12 cellular contexts compared by ENCODE assay signal in genomic region chr6:166589334-166589731, GRCh38. TPM values are rescaled to one million over a fixed set of nuclear protein-coding genes. Genes with fewer than 3 reads are reported as not detected.
A peak's percentile ranks its signal among the peaks of the same experiment; 100 is the strongest.
DNase-seq lines count a peak whose midpoint lies in the region; ATAC-seq and TF ChIP-seq lines count a peak whose summit lies in the region.
"Had no signal": no experiment of that assay in that cellular context is flagged by ENCODE, and none has a peak within 500 bp of the region (broad histone marks: within the 10 kb centered on the region; RNA-seq: fewer than 3 reads in every experiment).

No MANE protein-coding gene starts in this region.

- H4K20me1 ChIP-seq in HCT116 (ENCODE audit: insufficient read depth), result no peaks in the 10 kb centered on the region
- H4K20me1 ChIP-seq in SU-DHL-6 (ENCODE audit: low read depth, low read length), result no peaks in the 10 kb centered on the region

- H3K27ac ChIP-seq in HCT116 (ENCODE audit: low read depth, low read length), result no peak overlapping the region
- no peak overlapping the region for H3K27ac ChIP-seq in SU-DHL-6 (ENCODE audit: low read depth, low read length)

- H3K36me3 ChIP-seq in HCT116 (ENCODE audit: control insufficient read depth in 1 of 2, insufficient read depth in 2 of 2, low read length in 2 of 2) (no peaks in the 10 kb centered on the region), SU-DHL-6 (ENCODE audit: low read length) (no peaks in the 10 kb centered on the region)
- H3K36me3 ChIP-seq: Peyer's patch had no signal

- no peak overlapping the region for H2AFZ ChIP-seq in HCT116 (ENCODE audit: low read depth, low read length, poor library complexity, severe bottlenecking)
- no peak overlapping the region for H2AFZ ChIP-seq in SU-DHL-6 (ENCODE audit: low read depth, low read length, severe bottlenecking)

- H3F3A ChIP-seq in SU-DHL-6 (ENCODE audit: insufficient read depth), result 0 out of 2 replicates have a peak, but pooled peaks cover 3% of the 10 kb centered on the region

- POLR2A ChIA-PET in HCT116 (lab: Charles Lee), result no interaction called here

- TF ChIP-seq POLR2A in HCT116 (IDR thresholded peaks at IDR 0.05; ENCODE audit: borderline replicate concordance, extremely low read depth, insufficient read depth, insufficient read length), result no peak

- no peaks in the 10 kb centered on the region for H3K27me3 ChIP-seq in HCT116 (ENCODE audit: insufficient read depth, low read length)
- no peaks in the 10 kb centered on the region for H3K27me3 ChIP-seq in SU-DHL-6 (ENCODE audit: low read length)
- H3K27me3 ChIP-seq: Peyer's patch had no signal

- H3K4me1 ChIP-seq in HCT116 (ENCODE audit: control insufficient read depth in 1 of 2, insufficient read depth in 2 of 2, low read length in 2 of 2), result peaks cover 0 to 10% of the 10 kb centered on the region in 2 experiments; a peak in 2 of 4 replicates

- H3K4me2 ChIP-seq in HCT116 (ENCODE audit: low read length), result peak overlapping the region; percentile 37; the same call in 1 of the 2 replicates
- H3K4me2 ChIP-seq in SU-DHL-6 (ENCODE audit: low read depth, low read length, poor library complexity, severe bottlenecking), result peak overlapping the region; percentile 27

- CTCF ChIA-PET in HCT116 (lab: Charles Lee), result no interaction called here

- no peaks in the 10 kb centered on the region for H3K79me2 ChIP-seq in HCT116 (ENCODE audit: insufficient read depth, low read length)
- H3K79me2 ChIP-seq in SU-DHL-6 (ENCODE audit: insufficient read depth, low read length), result no peaks in the 10 kb centered on the region

- RAD21 ChIA-PET in HCT116 (lab: Charles Lee; ENCODE audit: low non-redundant PET in 1 of 2, low total read pairs in 2 of 2, uncharacterized antibody in 2 of 2, unreplicated experiment in 2 of 2), result no interaction called here

- H3K9me2 ChIP-seq in HCT116 (ENCODE audit: insufficient read depth), result no peaks in the 10 kb centered on the region
- H3K9me2 ChIP-seq in SU-DHL-6 (replicated peaks; ENCODE audit: insufficient read depth, low read length), result no peaks in the 10 kb centered on the region

- BruUV-seq in HCT116 (replicated peaks; lab: Mats Ljungman, UMichigan), result no TSS peak

- ATAC-seq in GM18511 (IDR thresholded peaks at IDR 0.05; ENCODE audit: unreplicated experiment) (peak; percentile 23), HCT116 (no peak), GM21381 (IDR thresholded peaks at IDR 0.05; ENCODE audit: unreplicated experiment) (no peak)

- DNase-seq in HCT116 (ENCODE audit: low read depth, low spot score) (no peak), renal cortical epithelial cell (ENCODE audit: low read depth) (peak; percentile 51), UCSD-AML1 (lab: John Stamatoyannopoulos, UW; ENCODE audit: unreplicated experiment) (no peak), NCI-H2107 treated with DMSO at 0.1 percent for 48 hours (lab: John Stamatoyannopoulos, UW; ENCODE audit: unreplicated experiment) (no peak), posterior cingulate gyrus (no peak)
- DNase-seq: activated CD8-positive, alpha-beta memory T cell treated with anti-CD3 and anti-CD28 coated beads, Interleukin-2, amount 50 U/mL, for 4 hours; hypothalamus; T-helper 9 cell had no signal

- intact Hi-C loops in HCT116 (cut with micrococcal nuclease), result no loop called here
- intact Hi-C loops in posterior cingulate gyrus (cut with DNase I), result no loop called here

- H3K4me3 ChIP-seq in HCT116 (replicated peaks in 1 of 2; ENCODE audit: low read depth in 1 of 2, low read length in 2 of 2) (no peak overlapping the region), SU-DHL-6 (ENCODE audit: insufficient read depth, low read length, poor library complexity, severe bottlenecking) (no peak overlapping the region)
- H3K4me3 ChIP-seq: Peyer's patch had no signal

- no peak for TF ChIP-seq RAD21 in HCT116 (IDR thresholded peaks at IDR 0.05; ENCODE audit: low read depth)

- H3K9me3 ChIP-seq in HCT116 (ENCODE audit: control insufficient read depth in 1 of 2, insufficient read depth in 1 of 2, low read depth in 1 of 2, low read length in 2 of 2) (no peaks in the 10 kb centered on the region), SU-DHL-6 (ENCODE audit: insufficient read depth, low read length) (no peaks in the 10 kb centered on the region)
- H3K9me3 ChIP-seq: Peyer's patch had no signal

- no peak overlapping the region for H3K9ac ChIP-seq in HCT116 (ENCODE audit: low read length)
- H3K9ac ChIP-seq in SU-DHL-6 (ENCODE audit: low read length), result no peak overlapping the region

- TF ChIP-seq CTCF in HCT116 (IDR thresholded peaks at IDR 0.05 in 2 of 3, conservative IDR thresholded peaks at IDR 0.05 in 1 of 3; ENCODE audit: borderline replicate concordance in 1 of 3, insufficient read depth in 1 of 3, low read depth in 2 of 3, low read length in 2 of 3) (no peak), SU-DHL-6 (IDR thresholded peaks at IDR 0.05; ENCODE audit: insufficient read depth, low read length, poor library complexity, severe bottlenecking) (no peak)

TF ChIP-seq in HCT116, 20 proteins besides CTCF, POLR2A, EP300 and RAD21:
- TF ChIP-seq POLR2AphosphoS5 (IDR thresholded peaks at IDR 0.05; ENCODE audit: low read depth, low read length) (no peak), EGR1 (IDR thresholded peaks at IDR 0.05; ENCODE audit: low read depth) (no peak), SRF (IDR thresholded peaks at IDR 0.05; ENCODE audit: low read depth) (no peak), SIN3A (IDR thresholded peaks at IDR 0.05; ENCODE audit: low read depth) (no peak), YY1 (IDR thresholded peaks at IDR 0.05; ENCODE audit: extremely low read depth, insufficient replicate concordance, low read depth, low read length) (no peak), EZH2phosphoT487 (IDR thresholded peaks at IDR 0.05; ENCODE audit: borderline replicate concordance) (no peak), JUND (IDR thresholded peaks at IDR 0.05) (no peak), ZBTB33 (IDR thresholded peaks at IDR 0.05; ENCODE audit: extremely low read depth, insufficient replicate concordance, low read length) (no peak), ATF3 (IDR thresholded peaks at IDR 0.05) (no peak), FOSL1 (IDR thresholded peaks at IDR 0.05; ENCODE audit: low read depth) (no peak), EZH2 (IDR thresholded peaks at IDR 0.05) (no peak), TCF7L2 (IDR thresholded peaks at IDR 0.05; ENCODE audit: borderline replicate concordance, extremely low read depth, insufficient read depth, insufficient read length) (no peak)
- TF ChIP-seq, protein P1, sequence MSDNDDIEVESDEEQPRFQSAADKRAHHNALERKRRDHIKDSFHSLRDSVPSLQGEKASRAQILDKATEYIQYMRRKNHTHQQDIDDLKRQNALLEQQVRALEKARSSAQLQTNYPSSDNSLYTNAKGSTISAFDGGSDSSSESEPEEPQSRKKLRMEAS (IDR thresholded peaks at IDR 0.05), result no peak
TF ChIP-seq in HCT116: peak in this region for 0.

RNA-seq across cellular contexts. Expression of gene RAMACL, which starts 2.9 kb away (rescaled TPM):
- total RNA-seq in HCT116 (2021; ENCODE audit: unreplicated experiment) (0.15 TPM), renal cortical epithelial cell (0.35 and 0.75 TPM in 2 replicates)
- 0.05 and 0.08 TPM in 2 replicates for polyA plus RNA-seq in HCT116 (2012)

RNA-seq across cellular contexts. Expression of gene RPS6KA2, which starts 37.7 kb away (rescaled TPM):
- 8.5 TPM for total RNA-seq in HCT116 (2021; ENCODE audit: unreplicated experiment)
- polyA plus RNA-seq in HCT116 (2012), result 4.9 and 5.5 TPM in 2 replicates
- 30.9 and 34.9 TPM in 2 replicates for total RNA-seq in renal cortical epithelial cell
